ENCODE assay signal across 8 cellular contexts in genomic region chr9:133031130-133031422, GRCh38. TPM values are rescaled to one million over a fixed set of nuclear protein-coding genes. Genes with fewer than 3 reads are reported as not detected.
A peak's percentile ranks its signal among the peaks of the same experiment; 100 is the strongest.
DNase-seq lines count a peak whose midpoint lies in the region; ATAC-seq, FAIRE-seq and TF ChIP-seq lines count a peak whose summit lies in the region.

No MANE protein-coding gene starts in this region.

- peaks cover 0 to 19% (median 3%) of the 10 kb centered on the region in 6 donors for H3K36me3 ChIP-seq in spleen

- no peak for TF ChIP-seq POLR2A in spleen (IDR thresholded peaks at IDR 0.05)
- no peak for TF ChIP-seq POLR2A in GM12891 (IDR thresholded peaks at IDR 0.05; ENCODE audit: low read depth, low read length)

- peak in 1 of 11 experiments; percentile 0 for TF ChIP-seq CTCF in spleen (IDR thresholded peaks at IDR 0.05 in 8 of 11, conservative IDR thresholded peaks at IDR 0.05 in 3 of 11)

- DNase-seq in HEK293T (ENCODE audit: extremely low spot score) (no peak), spleen (no peak), GM12891 (ENCODE audit: insufficient read length, low spot score) (no peak), NCI-H524 (lab: John Stamatoyannopoulos, UW) (no peak)
- no peak for DNase-seq in activated T-helper 1 cell treated with anti-CD3 and anti-CD28 coated beads, Interleukin-12 subunit alpha, Interleukin-12 subunit beta, Interleukin-2, Interleukin-4 antibody, amounts not matched to agents 30 ng/mL and 10 ng/mL and 1 ng/mL, durations not matched to agents 14 hours and 24 hours and 36 hours (ENCODE audit: low spot score)
- DNase-seq in stimulated activated CD4-positive, alpha-beta T cell treated with anti-CD3 and anti-CD28 coated beads, Interleukin-1b, Interleukin-23, amount 100 ng/mL, for 48 hours, result no peak

- WGBS in spleen, 5 donors, result 0 to 2% (median 1%) methylated on average over 13 to 16 of the region's 16 CpGs

- no peaks in the 10 kb centered on the region for H3K9me3 ChIP-seq in spleen

- peaks cover 49% of the 10 kb centered on the region for H3K4me1 Mint-ChIP-seq in activated T-helper 1 cell treated with anti-CD3 and anti-CD28 coated beads, Interleukin-12 subunit alpha, Interleukin-12 subunit beta, Interleukin-2, Interleukin-4 antibody, amounts not matched to agents 30 ng/mL and 10 ng/mL and 1 ng/mL, durations not matched to agents 14 hours and 24 hours and 36 hours (ENCODE audit: low read depth)

- H3K9me3 Mint-ChIP-seq in activated T-helper 1 cell treated with anti-CD3 and anti-CD28 coated beads, Interleukin-12 subunit alpha, Interleukin-12 subunit beta, Interleukin-2, Interleukin-4 antibody, amounts not matched to agents 30 ng/mL and 10 ng/mL and 1 ng/mL, durations not matched to agents 14 hours and 24 hours and 36 hours, result no peaks in the 10 kb centered on the region

- peak overlapping the region; percentile 96 for H3K4me3 Mint-ChIP-seq in activated T-helper 1 cell treated with anti-CD3 and anti-CD28 coated beads, Interleukin-12 subunit alpha, Interleukin-12 subunit beta, Interleukin-2, Interleukin-4 antibody, amounts not matched to agents 30 ng/mL and 10 ng/mL and 1 ng/mL, durations not matched to agents 14 hours and 24 hours and 36 hours

- peaks cover 14% of the 10 kb centered on the region for H3K36me3 Mint-ChIP-seq in activated T-helper 1 cell treated with anti-CD3 and anti-CD28 coated beads, Interleukin-12 subunit alpha, Interleukin-12 subunit beta, Interleukin-2, Interleukin-4 antibody, amounts not matched to agents 30 ng/mL and 10 ng/mL and 1 ng/mL, durations not matched to agents 14 hours and 24 hours and 36 hours (ENCODE audit: low read depth)

- CTCF ChIA-PET in HEK293T (lab: Yijun Ruan, JAX), result interaction anchor here (1.1 kb wide), 1 partner anchor 9 kb away, joined by 13 read pairs; no protein-coding TSS in a partner anchor

- intact Hi-C loops in activated T-helper 1 cell treated with anti-CD3 and anti-CD28 coated beads, Interleukin-12 subunit alpha, Interleukin-12 subunit beta, Interleukin-2, Interleukin-4 antibody, amounts not matched to agents 30 ng/mL and 10 ng/mL and 1 ng/mL, durations not matched to agents 14 hours and 24 hours and 36 hours (cut with micrococcal nuclease), result no loop called here
- intact Hi-C loops in spleen (cut with DNase I; ENCODE audit: low total_unique reads), result no loop called here

- H3K27ac Mint-ChIP-seq in activated T-helper 1 cell treated with anti-CD3 and anti-CD28 coated beads, Interleukin-12 subunit alpha, Interleukin-12 subunit beta, Interleukin-2, Interleukin-4 antibody, amounts not matched to agents 30 ng/mL and 10 ng/mL and 1 ng/mL, durations not matched to agents 14 hours and 24 hours and 36 hours, result peak overlapping the region; percentile 97

- POLR2A ChIA-PET in HEK293T (lab: Yijun Ruan, JAX), result interaction anchor here (0.6 to 1.7 kb wide), 11 partner anchors 9 to 118 kb away, joined by 3 to 20 read pairs (median 4); no protein-coding TSS in a partner anchor

- H3K27me3 ChIP-seq in spleen (replicated peaks in 1 of 7), result no peaks in the 10 kb centered on the region

- H3K4me3 ChIP-seq in iPS-11a (ENCODE audit: low read depth, low read length), result peak overlapping the region; percentile 96
- H3K4me3 ChIP-seq in spleen, result peak overlapping the region; percentile 71 to 100 (median 86)

- FAIRE-seq in GM12891 (lab: Jason Lieb, UNC), result no peak

- no peak for ATAC-seq in GM21423 (IDR thresholded peaks at IDR 0.05; ENCODE audit: unreplicated experiment)

- peak overlapping the region; percentile 89 to 96 (median 92) for H3K27ac ChIP-seq in spleen

- H3K4me1 ChIP-seq in spleen, result peaks cover 19 to 72% (median 50%) of the 10 kb centered on the region in 6 donors

- no peaks in the 10 kb centered on the region for H3K27me3 Mint-ChIP-seq in activated T-helper 1 cell treated with anti-CD3 and anti-CD28 coated beads, Interleukin-12 subunit alpha, Interleukin-12 subunit beta, Interleukin-2, Interleukin-4 antibody, amounts not matched to agents 30 ng/mL and 10 ng/mL and 1 ng/mL, durations not matched to agents 14 hours and 24 hours and 36 hours (ENCODE audit: insufficient read depth)

TF ChIP-seq in HEK293T, 16 proteins besides CTCF, POLR2A, EP300 and RAD21:
- no peak; the same call in 1 of the 2 replicates for TF ChIP-seq NFRKB (IDR thresholded peaks at IDR 0.05)
- no peak for TF ChIP-seq HDGF (IDR thresholded peaks at IDR 0.05; ENCODE audit: borderline replicate concordance)
- TF ChIP-seq, protein P1, sequence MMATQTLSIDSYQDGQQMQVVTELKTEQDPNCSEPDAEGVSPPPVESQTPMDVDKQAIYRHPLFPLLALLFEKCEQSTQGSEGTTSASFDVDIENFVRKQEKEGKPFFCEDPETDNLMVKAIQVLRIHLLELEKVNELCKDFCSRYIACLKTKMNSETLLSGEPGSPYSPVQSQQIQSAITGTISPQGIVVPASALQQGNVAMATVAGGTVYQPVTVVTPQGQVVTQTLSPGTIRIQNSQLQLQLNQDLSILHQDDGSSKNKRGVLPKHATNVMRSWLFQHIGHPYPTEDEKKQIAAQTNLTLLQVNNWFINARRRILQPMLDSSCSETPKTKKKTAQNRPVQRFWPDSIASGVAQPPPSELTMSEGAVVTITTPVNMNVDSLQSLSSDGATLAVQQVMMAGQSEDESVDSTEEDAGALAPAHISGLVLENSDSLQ (IDR thresholded peaks at IDR 0.05), result no peak
- no peak for TF ChIP-seq TARDBP (IDR thresholded peaks at IDR 0.05)
- 0 out of 2 replicates have a peak, but pooled peaks have one; percentile 3 for TF ChIP-seq L3MBTL2 (conservative IDR thresholded peaks at IDR 0.05)

TF ChIP-seq in GM12891, 5 proteins besides CTCF, POLR2A, EP300 and RAD21:
- TF ChIP-seq POU2F2 (IDR thresholded peaks at IDR 0.05; ENCODE audit: low read depth, low read length) (no peak), POLR2AphosphoS5 (IDR thresholded peaks at IDR 0.05; ENCODE audit: low read depth, low read length) (no peak), TAF1 (IDR thresholded peaks at IDR 0.05; ENCODE audit: low read depth, low read length) (no peak), PAX5 (IDR thresholded peaks at IDR 0.05; ENCODE audit: insufficient read depth, low read length, severe bottlenecking) (no peak), SPI1 (IDR thresholded peaks at IDR 0.05; ENCODE audit: low read depth, low read length) (no peak)

RNA-seq across cellular contexts. Expression of gene GTF3C5, which starts 0.3 kb away (rescaled TPM):
- total RNA-seq in activated T-helper 1 cell treated with anti-CD3 and anti-CD28 coated beads, Interleukin-12 subunit alpha, Interleukin-12 subunit beta, Interleukin-2, Interleukin-4 antibody, amounts not matched to agents 30 ng/mL and 10 ng/mL and 1 ng/mL, durations not matched to agents 14 hours and 24 hours and 36 hours, result 87.8 and 89.0 TPM in 2 replicates
- 10 to 100 TPM; 40.5 to 64.4 (median 47.6) TPM for total RNA-seq in spleen
- 10 to 100 TPM; 34.9 to 52.5 (median 44.4) TPM for polyA plus RNA-seq in spleen
- polyA plus RNA-seq in GM12891 (2012; ENCODE audit: low read depth, missing spikeins), result 39.0 TPM

RNA-seq across cellular contexts. Expression of gene CEL, which starts 30.7 kb away (rescaled TPM):
- total RNA-seq in activated T-helper 1 cell treated with anti-CD3 and anti-CD28 coated beads, Interleukin-12 subunit alpha, Interleukin-12 subunit beta, Interleukin-2, Interleukin-4 antibody, amounts not matched to agents 30 ng/mL and 10 ng/mL and 1 ng/mL, durations not matched to agents 14 hours and 24 hours and 36 hours, result 1.8 and 2.0 TPM in 2 replicates
- total RNA-seq in spleen, result 1 to 10 TPM in 3 of 7 donors, under 1 TPM in 2, not detected in 2; 0.58 to 5.3 (median 1.9) TPM
- under 1 TPM; 0.46 to 0.67 (median 0.55) TPM for polyA plus RNA-seq in spleen
- 0.89 TPM for polyA plus RNA-seq in GM12891 (2012; ENCODE audit: low read depth, missing spikeins)

RNA-seq across cellular contexts. Expression of gene GFI1B, which starts 52.6 kb away (rescaled TPM):
- total RNA-seq in activated T-helper 1 cell treated with anti-CD3 and anti-CD28 coated beads, Interleukin-12 subunit alpha, Interleukin-12 subunit beta, Interleukin-2, Interleukin-4 antibody, amounts not matched to agents 30 ng/mL and 10 ng/mL and 1 ng/mL, durations not matched to agents 14 hours and 24 hours and 36 hours, result not detected in 2 replicates
- 1 to 10 TPM; 1.5 to 4.0 (median 3.0) TPM for total RNA-seq in spleen
- polyA plus RNA-seq in spleen, result under 1 TPM; 0.14 to 0.20 (median 0.19) TPM
- polyA plus RNA-seq in GM12891 (2012; ENCODE audit: low read depth, missing spikeins), result not detected
